ENCODE assay signal across 8 cellular contexts in the genomic region with DNA sequence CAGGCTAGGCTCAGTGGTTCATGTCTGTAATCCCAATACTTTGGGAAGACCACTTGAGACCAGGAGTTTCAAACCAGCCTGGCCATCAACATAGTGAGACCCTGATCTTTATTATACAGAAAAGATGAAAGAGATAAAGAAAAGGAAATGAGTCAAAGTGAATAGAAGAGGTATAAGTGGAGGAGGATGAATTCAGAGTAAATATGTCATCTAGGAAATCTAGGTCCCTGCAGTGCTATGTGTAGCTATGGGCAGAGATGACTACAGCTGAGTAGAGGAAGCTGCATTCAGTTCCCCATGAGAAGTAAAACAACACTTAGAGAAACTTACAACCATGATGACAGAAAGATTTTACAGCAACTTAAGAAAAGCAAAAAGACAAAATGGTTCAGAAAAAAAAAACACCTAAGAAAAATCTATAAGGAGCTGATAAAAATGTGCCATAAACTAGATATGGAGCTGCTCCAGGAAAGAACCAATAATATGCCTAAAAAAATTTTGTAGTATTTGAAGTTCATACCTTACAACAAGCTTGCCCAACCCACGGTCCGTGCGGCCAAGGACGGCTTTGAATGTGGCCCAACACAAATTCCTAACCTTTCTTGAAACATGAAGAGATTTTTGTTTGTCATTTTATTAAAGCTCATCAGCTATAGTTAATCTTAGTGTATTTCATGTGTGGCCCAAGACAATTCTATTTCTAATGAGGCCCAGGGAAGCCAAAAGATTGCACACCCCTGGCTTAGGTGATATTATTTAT. TPM values are rescaled to one million over a fixed set of nuclear protein-coding genes. Genes with fewer than 3 reads are reported as not detected.
"Had no signal": no experiment of that assay in that cellular context is flagged by ENCODE, and none has a peak within 500 bp of the region (broad histone marks: within the 10 kb centered on the region; RNA-seq: fewer than 3 reads in every experiment).

No MANE protein-coding gene starts in this region.

RNA-seq across cellular contexts. Expression of gene TRIM43, which starts 1.8 kb away (rescaled TPM):
- total RNA-seq: LHCN-M2, MCF 10A, OCI-LY7, PC-9, Right ventricle myocardium inferior, RPMI7951, SJCRH30, SK-MEL-5 had no signal
